23 cellular contexts compared by ENCODE assay signal in genomic region chr1:51726544-51727225, GRCh38.
"Had no signal": no experiment of that assay in that cellular context is flagged by ENCODE, and none has a peak within 500 bp of the region (broad histone marks: within the 10 kb centered on the region; RNA-seq: fewer than 3 reads in every experiment).

No MANE protein-coding gene starts in this region.

- H3K27ac Mint-ChIP-seq: activated CD4-positive, alpha-beta T cell treated with anti-CD3 and anti-CD28 coated beads, Interleukin-2, amount 10 ng/mL, durations not matched to agents 24 days and 14 days; activated CD8-positive, alpha-beta T cell treated with anti-CD3 and anti-CD28 coated beads, Interleukin-2, amount 10 ng/mL, durations not matched to agents 7 days and 5 days; activated T-helper 1 cell treated with anti-CD3 and anti-CD28 coated beads, Interleukin-12 subunit alpha, Interleukin-12 subunit beta, Interleukin-2, Interleukin-4 antibody, amounts not matched to agents 30 ng/mL and 10 ng/mL and 1 ng/mL, durations not matched to agents 14 hours and 24 hours and 36 hours had no signal

- H3K9me3 ChIP-seq: tibial nerve, vagina had no signal

- H3K36me3 Mint-ChIP-seq: natural killer cell treated with Interleukin-12 subunit alpha and Interleukin-12 subunit beta and Interleukin-15 and Interleukin-18, amount 100 ng/mL, for 72 hours had no signal

- H3K4me3 Mint-ChIP-seq: activated CD4-positive, alpha-beta T cell treated with anti-CD3 and anti-CD28 coated beads, Interleukin-2, amount 10 ng/mL, durations not matched to agents 24 days and 14 days; activated CD8-positive, alpha-beta T cell treated with anti-CD3 and anti-CD28 coated beads, Interleukin-2, amount 10 ng/mL, durations not matched to agents 7 days and 5 days; activated T-helper 1 cell treated with anti-CD3 and anti-CD28 coated beads, Interleukin-12 subunit alpha, Interleukin-12 subunit beta, Interleukin-2, Interleukin-4 antibody, amounts not matched to agents 30 ng/mL and 10 ng/mL and 1 ng/mL, durations not matched to agents 14 hours and 24 hours and 36 hours; natural killer cell treated with Interleukin-12 subunit alpha and Interleukin-12 subunit beta and Interleukin-15 and Interleukin-18, amount 100 ng/mL, for 72 hours had no signal

- DNase-seq: activated CD4-positive, alpha-beta T cell treated with anti-CD3 and anti-CD28 coated beads, Interleukin-2, amount 10 ng/mL, durations not matched to agents 24 days and 14 days; activated CD4-positive, CD25-positive, alpha-beta regulatory T cell; activated CD8-positive, alpha-beta memory T cell treated with anti-CD3 and anti-CD28 coated beads, Interleukin-2, amount 50 U/mL, for 48 hours; activated CD8-positive, alpha-beta T cell treated with anti-CD3 and anti-CD28 coated beads, Interleukin-2, amount 10 ng/mL, durations not matched to agents 7 days and 5 days; anterior cingulate cortex; brain microvascular endothelial cell; cortex of kidney; effector CD4-positive, alpha-beta T cell; foreskin fibroblast; hypothalamus; left ventricle myocardium superior; mesenchymal stem cell; nucleus accumbens; posterior cingulate gyrus; stimulated activated CD4-positive, alpha-beta T cell treated with anti-CD3 and anti-CD28 coated beads, Interleukin-15, amount 100 ng/mL, for 24 hours; stimulated activated CD4-positive, alpha-beta T cell treated with anti-CD3 and anti-CD28 coated beads, Interleukin-4, amount 100 ng/mL, for 24 hours; stimulated activated naive CD4-positive, alpha-beta T cell treated with Interleukin-2 at 50 U/mL for 16 hours; substantia nigra had no signal

- ATAC-seq: activated CD8-positive, alpha-beta T cell treated with anti-CD3 and anti-CD28 coated beads, Interleukin-2, amount 10 ng/mL, durations not matched to agents 7 days and 5 days; left ventricle myocardium superior; natural killer cell treated with Interleukin-12 subunit alpha and Interleukin-12 subunit beta and Interleukin-15 and Interleukin-18, amount 100 ng/mL, for 72 hours had no signal

- H3K27me3 Mint-ChIP-seq: activated CD4-positive, alpha-beta T cell treated with anti-CD3 and anti-CD28 coated beads, Interleukin-2, amount 10 ng/mL, durations not matched to agents 24 days and 14 days; natural killer cell treated with Interleukin-12 subunit alpha and Interleukin-12 subunit beta and Interleukin-15 and Interleukin-18, amount 100 ng/mL, for 72 hours had no signal

- H3K27me3 ChIP-seq: brain microvascular endothelial cell, tibial nerve, vagina had no signal

- H3K36me3 ChIP-seq: brain microvascular endothelial cell, tibial nerve, vagina had no signal

- H3K9me3 Mint-ChIP-seq: activated CD4-positive, alpha-beta T cell treated with anti-CD3 and anti-CD28 coated beads, Interleukin-2, amount 10 ng/mL, durations not matched to agents 24 days and 14 days; activated T-helper 1 cell treated with anti-CD3 and anti-CD28 coated beads, Interleukin-12 subunit alpha, Interleukin-12 subunit beta, Interleukin-2, Interleukin-4 antibody, amounts not matched to agents 30 ng/mL and 10 ng/mL and 1 ng/mL, durations not matched to agents 14 hours and 24 hours and 36 hours; natural killer cell treated with Interleukin-12 subunit alpha and Interleukin-12 subunit beta and Interleukin-15 and Interleukin-18, amount 100 ng/mL, for 72 hours had no signal

- H3K4me3 ChIP-seq: skin epidermis, tibial nerve, vagina had no signal

- H3K27ac ChIP-seq: brain microvascular endothelial cell, skin epidermis, tibial nerve, vagina had no signal
